ENCODE assay signal across 9 cellular contexts in the genomic region with DNA sequence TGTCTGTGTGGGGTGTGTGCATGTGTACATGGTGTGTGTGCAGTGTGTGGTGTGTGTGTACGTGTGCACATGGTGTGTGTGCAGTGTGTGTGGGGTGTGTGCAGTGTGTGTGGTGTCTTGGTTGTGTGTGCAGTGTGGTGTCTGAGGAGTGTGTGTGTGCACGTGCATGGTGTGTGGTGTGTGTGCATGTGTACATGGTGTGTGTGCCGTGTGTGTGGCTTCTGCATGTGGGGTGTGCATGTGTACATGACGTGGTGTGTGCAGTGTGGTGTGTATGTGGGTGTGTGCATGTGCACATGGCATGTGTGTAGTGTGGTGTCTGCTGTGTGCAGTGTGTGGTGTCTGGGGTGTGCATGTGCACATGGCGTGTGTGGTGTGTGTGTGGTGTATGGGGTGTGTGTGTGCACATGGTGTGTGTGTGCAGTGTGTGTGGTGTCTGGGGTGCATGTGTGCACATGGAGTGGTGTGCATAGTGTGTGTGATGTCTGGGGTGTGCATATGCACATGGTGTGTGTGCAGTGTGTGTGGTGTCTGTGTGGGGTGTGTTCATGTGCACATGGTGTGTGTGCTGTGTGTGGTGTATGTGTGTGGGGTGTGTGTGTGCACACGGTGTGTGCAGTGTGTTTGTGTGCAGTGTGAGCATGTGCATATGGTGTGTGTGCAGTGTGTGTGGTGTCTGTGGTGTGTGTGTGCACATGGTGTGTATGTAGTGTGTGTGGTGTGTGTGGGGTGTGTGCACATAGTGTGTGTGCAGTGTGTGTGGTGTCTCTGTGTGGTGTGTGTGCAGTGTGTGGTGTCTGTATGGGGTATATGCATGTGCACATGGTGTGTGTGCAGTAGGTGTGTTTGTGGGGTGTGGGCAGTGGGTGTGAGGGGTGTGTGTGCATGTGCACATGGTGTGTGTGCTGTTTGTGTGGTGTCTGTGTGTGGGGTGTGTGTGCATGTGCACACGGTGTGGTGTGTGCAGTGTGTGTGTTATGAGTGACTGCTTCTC. TPM values are rescaled to one million over a fixed set of nuclear protein-coding genes. Genes with fewer than 3 reads are reported as not detected.
DNase-seq lines count a peak whose midpoint lies in the region; ATAC-seq and TF ChIP-seq lines count a peak whose summit lies in the region.
"Had no signal": no experiment of that assay in that cellular context is flagged by ENCODE, and none has a peak within 500 bp of the region (broad histone marks: within the 10 kb centered on the region; RNA-seq: fewer than 3 reads in every experiment).

No MANE protein-coding gene starts in this region.

- H3K27ac Mint-ChIP-seq in activated T-helper 1 cell treated with anti-CD3 and anti-CD28 coated beads, Interleukin-12 subunit alpha, Interleukin-12 subunit beta, Interleukin-2, Interleukin-4 antibody, amounts not matched to agents 30 ng/mL and 10 ng/mL and 1 ng/mL, durations not matched to agents 14 hours and 24 hours and 36 hours, result no peak overlapping the region

- no peak overlapping the region for H3K4me3 Mint-ChIP-seq in activated T-helper 1 cell treated with anti-CD3 and anti-CD28 coated beads, Interleukin-12 subunit alpha, Interleukin-12 subunit beta, Interleukin-2, Interleukin-4 antibody, amounts not matched to agents 30 ng/mL and 10 ng/mL and 1 ng/mL, durations not matched to agents 14 hours and 24 hours and 36 hours

- DNase-seq in Caki2 (ENCODE audit: low read depth), result peak; percentile 17
- DNase-seq in HPDE6-E6E7 (ENCODE audit: extremely low spot score), result peak; percentile 5
- DNase-seq in dermis microvascular lymphatic vessel endothelial cell (ENCODE audit: low read depth in 2 of 2), result peak; percentile 4 to 35
- DNase-seq in omental fat pad (ENCODE audit: low spot score), result peak; percentile 39
- DNase-seq in NCI-H82 (lab: John Stamatoyannopoulos, UW), result no peak
- no peak for DNase-seq in HuH-7 (ENCODE audit: low spot score)
- DNase-seq in activated T-helper 1 cell treated with anti-CD3 and anti-CD28 coated beads, Interleukin-12 subunit alpha, Interleukin-12 subunit beta, Interleukin-2, Interleukin-4 antibody, amounts not matched to agents 30 ng/mL and 10 ng/mL and 1 ng/mL, durations not matched to agents 14 hours and 24 hours and 36 hours (ENCODE audit: low spot score), result no peak
- DNase-seq: stimulated activated CD4-positive, alpha-beta T cell treated with anti-CD3 and anti-CD28 coated beads, Interleukin-2, amount 100 ng/mL, for 48 hours had no signal

- no peaks in the 10 kb centered on the region for H3K36me3 Mint-ChIP-seq in activated T-helper 1 cell treated with anti-CD3 and anti-CD28 coated beads, Interleukin-12 subunit alpha, Interleukin-12 subunit beta, Interleukin-2, Interleukin-4 antibody, amounts not matched to agents 30 ng/mL and 10 ng/mL and 1 ng/mL, durations not matched to agents 14 hours and 24 hours and 36 hours (ENCODE audit: low read depth)

- no peaks in the 10 kb centered on the region for H3K4me1 Mint-ChIP-seq in activated T-helper 1 cell treated with anti-CD3 and anti-CD28 coated beads, Interleukin-12 subunit alpha, Interleukin-12 subunit beta, Interleukin-2, Interleukin-4 antibody, amounts not matched to agents 30 ng/mL and 10 ng/mL and 1 ng/mL, durations not matched to agents 14 hours and 24 hours and 36 hours (ENCODE audit: low read depth)

- intact Hi-C loops in activated T-helper 1 cell treated with anti-CD3 and anti-CD28 coated beads, Interleukin-12 subunit alpha, Interleukin-12 subunit beta, Interleukin-2, Interleukin-4 antibody, amounts not matched to agents 30 ng/mL and 10 ng/mL and 1 ng/mL, durations not matched to agents 14 hours and 24 hours and 36 hours (cut with micrococcal nuclease), result no loop called here

- ATAC-seq in omental fat pad (ENCODE audit: low FRiP score), result peak; percentile 82
- no peak for ATAC-seq in GM18519 (IDR thresholded peaks at IDR 0.05; ENCODE audit: low FRiP score, unreplicated experiment)

- in situ Hi-C loops in Caki2 (cut with HindIII; ENCODE audit: low pct_unique_long_range_greater_than_20kb, low sequenced_read_pairs), result no loop called here

- no peaks in the 10 kb centered on the region for H3K9me3 Mint-ChIP-seq in activated T-helper 1 cell treated with anti-CD3 and anti-CD28 coated beads, Interleukin-12 subunit alpha, Interleukin-12 subunit beta, Interleukin-2, Interleukin-4 antibody, amounts not matched to agents 30 ng/mL and 10 ng/mL and 1 ng/mL, durations not matched to agents 14 hours and 24 hours and 36 hours

- TF ChIP-seq CTCF in omental fat pad (IDR thresholded peaks at IDR 0.05), result no peak

- no peaks in the 10 kb centered on the region for H3K27me3 Mint-ChIP-seq in activated T-helper 1 cell treated with anti-CD3 and anti-CD28 coated beads, Interleukin-12 subunit alpha, Interleukin-12 subunit beta, Interleukin-2, Interleukin-4 antibody, amounts not matched to agents 30 ng/mL and 10 ng/mL and 1 ng/mL, durations not matched to agents 14 hours and 24 hours and 36 hours (ENCODE audit: insufficient read depth)

RNA-seq across cellular contexts. Expression of gene ZNG1F, which starts 40.6 kb away (rescaled TPM):
- total RNA-seq in Caki2 (2014; rRNA removed; shearing (Covaris generic); ENCODE audit: low replicate concordance), result 0.07 and 3.2 TPM in 2 replicates
- total RNA-seq in dermis microvascular lymphatic vessel endothelial cell (2.9 and 3.3 TPM in 2 replicates), omental fat pad (1 to 10 TPM; 6.8 to 10.0 (median 7.5) TPM)
- 11.0 and 12.6 TPM in 2 replicates for total RNA-seq in activated T-helper 1 cell treated with anti-CD3 and anti-CD28 coated beads, Interleukin-12 subunit alpha, Interleukin-12 subunit beta, Interleukin-2, Interleukin-4 antibody, amounts not matched to agents 30 ng/mL and 10 ng/mL and 1 ng/mL, durations not matched to agents 14 hours and 24 hours and 36 hours

Comparison
In these comparisons a context has a peak if more than half of its experiments do, and no peak if none do; other contexts are left out.
1. DNase-seq: peak in Caki2 (single experiment), HPDE6-E6E7 (single experiment), dermis microvascular lymphatic vessel endothelial cell (2 of 2) and omental fat pad (single experiment); none in NCI-H82 (single experiment), HuH-7 (single experiment) and activated T-helper 1 cell treated with anti-CD3 and anti-CD28 coated beads, Interleukin-12 subunit alpha, Interleukin-12 subunit beta, Interleukin-2, Interleukin-4 antibody, amounts not matched to agents 30 ng/mL and 10 ng/mL and 1 ng/mL, durations not matched to agents 14 hours and 24 hours and 36 hours (single experiment).